17 cellular contexts compared by ENCODE assay signal in the genomic region with DNA sequence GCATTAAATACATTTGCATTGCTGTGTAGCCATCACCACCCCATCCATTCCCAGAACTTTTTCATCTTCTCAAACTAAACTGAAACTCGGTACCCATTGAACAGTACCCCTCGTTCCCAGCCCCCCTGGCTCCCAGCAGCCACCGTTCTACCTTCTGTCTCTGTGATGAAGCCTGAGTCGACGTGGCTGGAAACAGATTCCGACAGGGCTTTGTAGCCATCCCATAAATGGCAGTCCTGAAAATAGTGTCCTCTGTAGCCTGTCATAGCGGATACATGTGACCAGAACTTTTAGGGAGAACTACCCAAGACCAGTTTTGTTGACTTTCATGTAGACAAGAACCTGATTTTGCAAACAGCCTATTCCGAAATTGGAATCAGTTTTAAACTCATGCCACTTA. TPM values are rescaled to one million over a fixed set of nuclear protein-coding genes. Genes with fewer than 3 reads are reported as not detected.
A peak's percentile ranks its signal among the peaks of the same experiment; 100 is the strongest.
DNase-seq lines count a peak whose midpoint lies in the region; ATAC-seq lines count a peak whose summit lies in the region.
"Had no signal": no experiment of that assay in that cellular context is flagged by ENCODE, and none has a peak within 500 bp of the region (broad histone marks: within the 10 kb centered on the region; RNA-seq: fewer than 3 reads in every experiment).

No MANE protein-coding gene starts in this region.

- H3K4me3 Mint-ChIP-seq in stimulated activated memory B cell treated with anti-CD40 and anti-IgM and Interleukin-4, amounts not matched to agents 10 μg/mL and 1 μg/mL and 100 μg/mL, for 72 hours: no peak overlapping the region
- H3K4me3 Mint-ChIP-seq: B cell, CD14-positive monocyte had no signal

- no peaks in the 10 kb centered on the region for H3K27me3 ChIP-seq in right cardiac atrium (ENCODE audit: control insufficient read depth, insufficient read depth)

- peaks cover 5% of the 10 kb centered on the region for H3K36me3 Mint-ChIP-seq in stimulated activated memory B cell treated with anti-CD40 and anti-IgM and Interleukin-4, amounts not matched to agents 10 μg/mL and 1 μg/mL and 100 μg/mL, for 72 hours

- H3K4me1 ChIP-seq in right cardiac atrium (ENCODE audit: control insufficient read depth, insufficient read depth, low read length): no peaks in the 10 kb centered on the region
- H3K4me1 ChIP-seq: A549 had no signal

- ATAC-seq in Right ventricle myocardium inferior: peak; percentile 48
- no peak for ATAC-seq in right cardiac atrium
- ATAC-seq in left cardiac atrium: peak; percentile 53 to 70
- ATAC-seq in stimulated activated memory B cell treated with anti-CD40 and anti-IgM and Interleukin-4, amounts not matched to agents 10 μg/mL and 1 μg/mL and 100 μg/mL, for 72 hours: no peak
- no peak for ATAC-seq in HG02588 (IDR thresholded peaks at IDR 0.05; ENCODE audit: unreplicated experiment)
- ATAC-seq: A549, GM12878 had no signal

- H3K4me1 Mint-ChIP-seq in stimulated activated memory B cell treated with anti-CD40 and anti-IgM and Interleukin-4, amounts not matched to agents 10 μg/mL and 1 μg/mL and 100 μg/mL, for 72 hours: peaks cover 34% of the 10 kb centered on the region

- 78% methylated on average over 8 of the region's 8 CpGs for WGBS in right cardiac atrium

- no peaks in the 10 kb centered on the region for H3K9me3 ChIP-seq in right cardiac atrium (ENCODE audit: control insufficient read depth, low read length)
- H3K9me3 ChIP-seq: A549, SK-N-SH had no signal

- no peaks in the 10 kb centered on the region for H3K27me3 Mint-ChIP-seq in stimulated activated memory B cell treated with anti-CD40 and anti-IgM and Interleukin-4, amounts not matched to agents 10 μg/mL and 1 μg/mL and 100 μg/mL, for 72 hours
- H3K27me3 Mint-ChIP-seq: B cell had no signal

- no peak for DNase-seq in Right ventricle myocardium inferior (ENCODE audit: missing footprints)
- no peak for DNase-seq in right cardiac atrium
- DNase-seq in NCI-H524 (lab: John Stamatoyannopoulos, UW): peak; percentile 40 to 72
- no peak for DNase-seq in left cardiac atrium
- no peak for DNase-seq in HCEC 1CT
- DNase-seq: DMS79 treated with DMSO at 0.1 percent for 48 hours, MM.1S, NCI-H1048, NCI-H2029, OCI-M1, SK-N-SH had no signal

- H3K27ac Mint-ChIP-seq in stimulated activated memory B cell treated with anti-CD40 and anti-IgM and Interleukin-4, amounts not matched to agents 10 μg/mL and 1 μg/mL and 100 μg/mL, for 72 hours: peak overlapping the region; percentile 35
- H3K27ac Mint-ChIP-seq: B cell had no signal

- no peak overlapping the region for H3K27ac ChIP-seq in right cardiac atrium (ENCODE audit: low read length)
- H3K27ac ChIP-seq: A549 had no signal

- intact Hi-C loops in Right ventricle myocardium inferior (cut with DNase I) (no loop called here), right cardiac atrium (cut with DNase I) (no loop called here), left cardiac atrium (cut with DNase I) (no loop called here)

- no peaks in the 10 kb centered on the region for H3K9me3 Mint-ChIP-seq in stimulated activated memory B cell treated with anti-CD40 and anti-IgM and Interleukin-4, amounts not matched to agents 10 μg/mL and 1 μg/mL and 100 μg/mL, for 72 hours
- H3K9me3 Mint-ChIP-seq: CD14-positive monocyte had no signal

- H3K4me3 ChIP-seq in right cardiac atrium (ENCODE audit: low read length): no peak overlapping the region
- H3K4me3 ChIP-seq: A549, GM12878 had no signal

RNA-seq across cellular contexts. Expression of a gene that starts 59.1 kb away (rescaled TPM):
- total RNA-seq in Right ventricle myocardium inferior (23.1 TPM), right cardiac atrium (10 to 100 TPM; 13.3 to 24.7 (median 20.4) TPM), left cardiac atrium (10 to 100 TPM; 14.0 to 22.6 TPM)
- 12.7 TPM for polyA plus RNA-seq in right cardiac atrium

Comparison
In these comparisons a context has a peak if more than half of its experiments do, and no peak if none do; other contexts are left out.
1. ATAC-seq: peak in Right ventricle myocardium inferior (single experiment) and left cardiac atrium (2 of 2); none in right cardiac atrium (0 of 2), stimulated activated memory B cell treated with anti-CD40 and anti-IgM and Interleukin-4, amounts not matched to agents 10 μg/mL and 1 μg/mL and 100 μg/mL, for 72 hours (single experiment) and HG02588 (single experiment).
2. DNase-seq: peak in NCI-H524 (2 of 2); none in Right ventricle myocardium inferior (single experiment), right cardiac atrium (0 of 3), left cardiac atrium (single experiment) and HCEC 1CT (single experiment).